Comparison of ENCODE assay signal across 10 cellular contexts in genomic region chr12:28222959-28223662, GRCh38. TPM values are rescaled to one million over a fixed set of nuclear protein-coding genes. Genes with fewer than 3 reads are reported as not detected.
A peak's percentile ranks its signal among the peaks of the same experiment; 100 is the strongest.
DNase-seq lines count a peak whose midpoint lies in the region; ATAC-seq, FAIRE-seq and TF ChIP-seq lines count a peak whose summit lies in the region.
"Had no signal": no experiment of that assay in that cellular context is flagged by ENCODE, and none has a peak within 500 bp of the region (broad histone marks: within the 10 kb centered on the region; RNA-seq: fewer than 3 reads in every experiment).

No MANE protein-coding gene starts in this region.

- TF ChIP-seq POLR2A in erythroblast (IDR thresholded peaks at IDR 0.05; ENCODE audit: low read length): no peak
- no peak for TF ChIP-seq POLR2A in Peyer's patch (IDR thresholded peaks at IDR 0.05)

- H3K9me3 ChIP-seq in Peyer's patch: no peaks in the 10 kb centered on the region

- H3K36me3 ChIP-seq in Peyer's patch: no peaks in the 10 kb centered on the region
- H3K36me3 ChIP-seq: cardiac muscle cell, transverse colon had no signal

- H3K4me3 ChIP-seq in Peyer's patch: no peak overlapping the region
- H3K4me3 ChIP-seq: cardiac muscle cell, transverse colon had no signal

- peak; percentile 77 for FAIRE-seq in GM18507 (lab: Jason Lieb, UNC)

- peaks cover 32% of the 10 kb centered on the region for H3K4me1 Mint-ChIP-seq in activated naive CD8-positive, alpha-beta T cell treated with anti-CD3 and anti-CD28 coated beads, Interleukin-2, amount 10 ng/mL, durations not matched to agents 7 days and 5 days

- POLR2A ChIA-PET in activated naive CD8-positive, alpha-beta T cell treated with anti-CD3 and anti-CD28 coated beads, Interleukin-2, amount 10 ng/mL, durations not matched to agents 7 days and 5 days (lab: Charles Lee): interaction anchor here (1.7 kb wide), 1 partner anchor 32 kb away, joined by 11 read pairs; the partner anchor contains the start of gene CCDC91

- H3K27me3 ChIP-seq in Peyer's patch: no peaks in the 10 kb centered on the region
- H3K27me3 ChIP-seq: cardiac muscle cell, transverse colon had no signal

- no peaks in the 10 kb centered on the region for H3K27me3 Mint-ChIP-seq in activated naive CD8-positive, alpha-beta T cell treated with anti-CD3 and anti-CD28 coated beads, Interleukin-2, amount 10 ng/mL, durations not matched to agents 7 days and 5 days

- TF ChIP-seq CTCF in Peyer's patch (IDR thresholded peaks at IDR 0.05): no peak

- H3K9me3 Mint-ChIP-seq in activated naive CD8-positive, alpha-beta T cell treated with anti-CD3 and anti-CD28 coated beads, Interleukin-2, amount 10 ng/mL, durations not matched to agents 7 days and 5 days: peaks cover 6% of the 10 kb centered on the region

- DNase-seq in GM18507 (ENCODE audit: extremely low spot score, insufficient read length, low read depth) (peak; percentile 11), DMS53 (lab: John Stamatoyannopoulos, UW) (no peak), NCI-H1092 treated with DMSO at 0.1 percent for 48 hours (lab: John Stamatoyannopoulos, UW) (no peak), erythroblast (lab: John Stamatoyannopoulos, UW) (no peak), Peyer's patch (no peak)
- no peak for DNase-seq in activated naive CD8-positive, alpha-beta T cell treated with anti-CD3 and anti-CD28 coated beads, Interleukin-2, amount 10 ng/mL, durations not matched to agents 7 days and 5 days
- DNase-seq: transverse colon had no signal

- H3K36me3 Mint-ChIP-seq in activated naive CD8-positive, alpha-beta T cell treated with anti-CD3 and anti-CD28 coated beads, Interleukin-2, amount 10 ng/mL, durations not matched to agents 7 days and 5 days: peaks cover 25% of the 10 kb centered on the region

- peak overlapping the region; percentile 69 for H3K4me3 Mint-ChIP-seq in activated naive CD8-positive, alpha-beta T cell treated with anti-CD3 and anti-CD28 coated beads, Interleukin-2, amount 10 ng/mL, durations not matched to agents 7 days and 5 days

- ATAC-seq in GM21381 (IDR thresholded peaks at IDR 0.05; ENCODE audit: unreplicated experiment): peak; percentile 89
- peak; percentile 91 for ATAC-seq in HG03175 (IDR thresholded peaks at IDR 0.05; ENCODE audit: unreplicated experiment)
- ATAC-seq in activated naive CD8-positive, alpha-beta T cell treated with anti-CD3 and anti-CD28 coated beads, Interleukin-2, amount 10 ng/mL, durations not matched to agents 7 days and 5 days (ENCODE audit: low read depth): peak; percentile 80

- H3K27ac ChIP-seq in Peyer's patch: no peak overlapping the region
- H3K27ac ChIP-seq: cardiac muscle cell, transverse colon had no signal

- peaks cover 0 to 4% (median 0%) of the 10 kb centered on the region in 4 donors for H3K4me1 ChIP-seq in Peyer's patch

- peak overlapping the region; percentile 54 for H3K27ac Mint-ChIP-seq in activated naive CD8-positive, alpha-beta T cell treated with anti-CD3 and anti-CD28 coated beads, Interleukin-2, amount 10 ng/mL, durations not matched to agents 7 days and 5 days

RNA-seq across cellular contexts. Expression of gene CCDC91, which starts 32.9 kb away (rescaled TPM):
- 10 to 100 TPM; 33.2 to 33.9 TPM for total RNA-seq in activated naive CD8-positive, alpha-beta T cell treated with anti-CD3 and anti-CD28 coated beads, Interleukin-2, amount 10 ng/mL, durations not matched to agents 7 days and 5 days
- total RNA-seq in Peyer's patch: 10 to 100 TPM; 24.3 to 65.2 (median 34.3) TPM
